Comparison of ENCODE assay signal across 26 cellular contexts in genomic region chr6:30340589-30341054, GRCh38.
"Had no signal": no experiment of that assay in that cellular context is flagged by ENCODE, and none has a peak within 500 bp of the region (broad histone marks: within the 10 kb centered on the region; RNA-seq: fewer than 3 reads in every experiment).

No MANE protein-coding gene starts in this region.

- FAIRE-seq: kidney, small intestine had no signal

- H3K27me3 ChIP-seq: foreskin keratinocyte, gastroesophageal sphincter, heart left ventricle, hepatocyte, neutrophil, right lobe of liver, suprapubic skin, vagina had no signal

- H3K27ac ChIP-seq: epithelial cell of prostate, foreskin keratinocyte, gastroesophageal sphincter, heart left ventricle, hepatocyte, neutrophil, parathyroid adenoma, right lobe of liver, suprapubic skin, vagina had no signal

- H3K4me2 ChIP-seq: hepatocyte had no signal

- H2AFZ ChIP-seq: hepatocyte, parathyroid adenoma had no signal

- H3K9ac ChIP-seq: parathyroid adenoma had no signal

- H3K9me3 ChIP-seq: gastroesophageal sphincter, heart left ventricle, mucosa of descending colon, neutrophil, right lobe of liver, suprapubic skin, vagina had no signal

- H3K4me3 ChIP-seq: gastroesophageal sphincter, heart left ventricle, hepatocyte, lung, mucosa of descending colon, right lobe of liver, suprapubic skin, vagina had no signal

- H3K4me1 ChIP-seq: foreskin keratinocyte had no signal

- H3K79me2 ChIP-seq: parathyroid adenoma had no signal

- DNase-seq: effector CD8-positive, alpha-beta T cell; endodermal cell; foreskin keratinocyte; heart left ventricle; kidney; mesenchymal stem cell; mucosa of descending colon; naive B cell; right lobe of liver; small intestine; stimulated activated CD4-positive, alpha-beta T cell treated with anti-CD3 and anti-CD28 coated beads, Interleukin-15, amount 100 ng/mL, for 24 hours; stimulated activated CD4-positive, alpha-beta T cell treated with anti-CD3 and anti-CD28 coated beads, Interleukin-2, amount 100 ng/mL, for 48 hours; stimulated activated naive CD4-positive, alpha-beta T cell; stimulated activated naive CD8-positive, alpha-beta T cell treated with anti-CD3 and anti-CD28 coated beads, Interleukin-15, amount 100 ng/mL, for 72 hours; trophoblast cell had no signal

- ATAC-seq: esophagus mucosa; foreskin keratinocyte; gastroesophageal sphincter; heart left ventricle; left lobe of liver; mucosa of descending colon; natural killer cell treated with Interleukin-12 subunit alpha and Interleukin-12 subunit beta and Interleukin-15 and Interleukin-18, amount 100 ng/mL, for 72 hours; right lobe of liver; stimulated activated naive CD8-positive, alpha-beta T cell treated with anti-CD3 and anti-CD28 coated beads, Interleukin-15, amount 100 ng/mL, for 72 hours had no signal
